10 cellular contexts compared by ENCODE assay signal in the genomic region with DNA sequence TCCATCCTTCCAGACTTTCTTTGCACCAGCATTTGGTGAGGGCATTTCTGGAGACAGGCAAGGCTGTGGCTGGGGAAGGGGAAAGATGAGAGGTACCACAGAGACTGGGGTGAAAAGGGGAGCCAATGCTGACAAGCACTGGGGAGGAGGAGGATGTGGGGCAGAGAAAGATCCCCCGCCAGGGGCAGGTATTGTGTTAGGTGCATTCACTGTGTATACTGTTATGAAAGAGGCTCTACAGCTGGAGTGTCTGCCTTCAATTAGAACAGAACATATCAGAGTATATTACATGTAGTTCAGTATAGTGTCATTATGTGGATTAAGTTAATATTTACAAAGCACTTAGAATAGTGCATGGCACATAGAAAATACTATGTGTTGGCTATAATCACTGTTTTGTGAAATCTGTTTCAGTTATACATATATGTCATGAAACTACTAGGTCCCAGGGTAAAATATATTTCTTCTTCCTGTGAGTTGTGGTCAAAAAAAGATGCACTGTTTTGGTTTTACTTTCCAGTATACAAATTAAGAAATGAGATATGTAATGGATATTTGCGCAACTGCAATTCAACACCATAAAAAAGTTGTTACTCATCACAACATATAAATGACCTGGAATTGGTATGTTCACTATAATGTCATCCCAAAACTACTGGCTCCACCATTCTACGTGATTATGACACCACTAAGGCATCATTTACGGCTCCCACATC. TPM values are rescaled to one million over a fixed set of nuclear protein-coding genes. Genes with fewer than 3 reads are reported as not detected.
DNase-seq lines count a peak whose midpoint lies in the region; ATAC-seq and TF ChIP-seq lines count a peak whose summit lies in the region.
"Had no signal": no experiment of that assay in that cellular context is flagged by ENCODE, and none has a peak within 500 bp of the region (broad histone marks: within the 10 kb centered on the region; RNA-seq: fewer than 3 reads in every experiment).

No MANE protein-coding gene starts in this region.

- WGBS in thyroid gland, 2 donors = 94 to 95% methylated on average over 4 of the region's 4 CpGs

- TF ChIP-seq POLR2A in thyroid gland (IDR thresholded peaks at IDR 0.05) = no peak

- ATAC-seq in GM18861 (IDR thresholded peaks at IDR 0.05; ENCODE audit: unreplicated experiment) (peak; percentile 63), GM21723 (IDR thresholded peaks at IDR 0.05; ENCODE audit: unreplicated experiment) (peak; percentile 87), HG03442 (IDR thresholded peaks at IDR 0.05; ENCODE audit: unreplicated experiment) (peak; percentile 63)
- ATAC-seq: HepG2 had no signal

- H3K36me3 ChIP-seq in thyroid gland = no peaks in the 10 kb centered on the region
- H3K36me3 ChIP-seq: colonic mucosa had no signal

- H3K27ac ChIP-seq in thyroid gland = no peak overlapping the region
- H3K27ac ChIP-seq: colonic mucosa had no signal

- peaks cover 24 to 29% of the 10 kb centered on the region in 2 donors for H3K4me1 ChIP-seq in thyroid gland
- H3K4me1 ChIP-seq: colonic mucosa had no signal

- TF ChIP-seq CTCF in fibroblast of mammary gland (conservative IDR thresholded peaks at IDR 0.05; ENCODE audit: control insufficient read depth, insufficient read depth, low read depth, low read length) (no peak), thyroid gland (IDR thresholded peaks at IDR 0.05) (no peak)

- no peaks in the 10 kb centered on the region for H3K9me3 ChIP-seq in thyroid gland
- H3K9me3 ChIP-seq: colonic mucosa had no signal

- H3K4me3 ChIP-seq in fibroblast of mammary gland (ENCODE audit: control insufficient read depth, low read depth, low read length) = no peak overlapping the region
- H3K4me3 ChIP-seq in thyroid gland (replicated peaks in 1 of 3) = no peak overlapping the region
- H3K4me3 ChIP-seq: colonic mucosa had no signal

- intact Hi-C loops in thyroid gland (cut with DNase I) = loop anchor here (5.0 to 10.0 kb wide), 2 partner anchors 47 to 124 kb away; no protein-coding TSS in a partner anchor

- DNase-seq in fibroblast of mammary gland (ENCODE audit: low read depth) (peak; percentile 44), COLO829 (ENCODE audit: low spot score) (no peak), hypothalamus (lab: John Stamatoyannopoulos, UW) (no peak), thyroid gland (no peak)
- DNase-seq in activated CD4-positive, alpha-beta T cell treated with anti-CD3 and anti-CD28 coated beads, Interleukin-2, amount 50 U/mL, for 1 hour = no peak
- DNase-seq: colonic mucosa had no signal

- no peaks in the 10 kb centered on the region for H3K27me3 ChIP-seq in thyroid gland
- H3K27me3 ChIP-seq: colonic mucosa had no signal

RNA-seq across cellular contexts. Expression of gene MSANTD2, which starts 8.4 kb away (rescaled TPM):
- total RNA-seq in thyroid gland = 10 to 100 TPM; 29.1 to 56.1 (median 37.0) TPM

RNA-seq across cellular contexts. Expression of gene ESAM, which starts 29.7 kb away (rescaled TPM):
- total RNA-seq in thyroid gland = 100 to 1,000 TPM; 188 to 294 (median 243) TPM

RNA-seq across cellular contexts. Expression of gene VSIG2, which starts 39.7 kb away (rescaled TPM):
- 10 to 100 TPM; 23.7 to 54.5 (median 28.8) TPM for total RNA-seq in thyroid gland

RNA-seq across cellular contexts. Expression of gene NRGN, which starts 52.0 kb away (rescaled TPM):
- total RNA-seq in thyroid gland = 1 to 10 TPM in 3 of 4 donors, under 1 TPM in 1; 0.40 to 3.6 (median 2.7) TPM
- total RNA-seq: HepG2 had no signal
